Comparison of ENCODE assay signal across 20 cellular contexts in the genomic region with DNA sequence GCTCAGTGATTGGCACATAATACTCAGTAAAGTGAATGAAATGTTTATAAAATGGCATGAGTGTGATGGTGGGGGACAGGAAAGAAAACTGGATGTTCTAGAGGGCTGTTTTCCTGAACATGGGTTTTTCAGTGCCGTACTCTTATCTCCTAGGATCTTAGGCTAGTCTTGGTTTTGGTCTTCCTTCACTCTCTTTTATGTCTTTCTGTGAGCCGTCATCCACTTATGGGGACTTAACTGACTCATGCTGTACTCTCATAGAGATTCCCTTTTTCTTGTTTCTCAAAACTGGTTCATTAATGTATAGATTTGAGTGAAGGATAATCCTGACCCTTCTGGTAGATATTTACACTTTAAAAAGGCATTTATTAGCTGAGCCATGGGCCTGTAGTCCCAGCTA.
"Had no signal": no experiment of that assay in that cellular context is flagged by ENCODE, and none has a peak within 500 bp of the region (broad histone marks: within the 10 kb centered on the region; RNA-seq: fewer than 3 reads in every experiment).

No MANE protein-coding gene starts in this region.

- H3K27me3 Mint-ChIP-seq: activated B cell treated with CpG ODN at 0.5 μM for 24 hours; memory B cell; stimulated activated naive CD8-positive, alpha-beta T cell treated with anti-CD3 and anti-CD28 coated beads, Interleukin-15, Interleukin-2, amounts not matched to agents 100 ng/mL and 50 ng/mL, for 24 hours had no signal

- H3K27ac ChIP-seq: body of pancreas, heart left ventricle, parathyroid adenoma, thyroid gland had no signal

- H3K36me3 ChIP-seq: thyroid gland had no signal

- H3K27ac Mint-ChIP-seq: activated B cell treated with CpG ODN at 0.5 μM for 24 hours; memory B cell; stimulated activated naive CD8-positive, alpha-beta T cell treated with anti-CD3 and anti-CD28 coated beads, Interleukin-15, Interleukin-2, amounts not matched to agents 100 ng/mL and 50 ng/mL, for 24 hours had no signal

- H3K9me3 ChIP-seq: body of pancreas, heart left ventricle, mucosa of descending colon, thyroid gland had no signal

- FAIRE-seq: endometrium, islet of Langerhans had no signal

- H3K9me3 Mint-ChIP-seq: activated B cell treated with CpG ODN at 0.5 μM for 24 hours; memory B cell; stimulated activated naive CD8-positive, alpha-beta T cell treated with anti-CD3 and anti-CD28 coated beads, Interleukin-15, Interleukin-2, amounts not matched to agents 100 ng/mL and 50 ng/mL, for 24 hours had no signal

- H3K27me3 ChIP-seq: body of pancreas, heart left ventricle, thyroid gland had no signal

- DNase-seq: activated B cell treated with CpG ODN at 0.5 μM for 24 hours; activated CD4-positive, alpha-beta T cell treated with anti-CD3 and anti-CD28 coated beads for 4 hours; activated naive CD4-positive, alpha-beta T cell; anterior cingulate cortex; body of pancreas; heart left ventricle; left cardiac atrium; mucosa of descending colon; nucleus accumbens; right cardiac atrium; stimulated activated CD4-positive, alpha-beta T cell treated with anti-CD3 and anti-CD28 coated beads, Interleukin-12 subunit alpha, Interleukin-12 subunit beta, amount 100 ng/mL, for 4 hours; stimulated activated CD4-positive, alpha-beta T cell treated with anti-CD3 and anti-CD28 coated beads, Interleukin-4, amount 100 ng/mL, for 4 hours; substantia nigra; T1000; thyroid gland had no signal

- H2AFZ ChIP-seq: parathyroid adenoma had no signal

- H3K9ac ChIP-seq: parathyroid adenoma had no signal

- ATAC-seq: body of pancreas, heart left ventricle, left cardiac atrium, mucosa of descending colon, right cardiac atrium had no signal

- H3K4me3 Mint-ChIP-seq: activated B cell treated with CpG ODN at 0.5 μM for 24 hours; memory B cell; stimulated activated naive CD8-positive, alpha-beta T cell treated with anti-CD3 and anti-CD28 coated beads, Interleukin-15, Interleukin-2, amounts not matched to agents 100 ng/mL and 50 ng/mL, for 24 hours had no signal

- H3K4me3 ChIP-seq: body of pancreas, heart left ventricle, mucosa of descending colon, thyroid gland had no signal

- H3K4me1 ChIP-seq: body of pancreas, parathyroid adenoma had no signal
